ENCODE assay signal across 8 cellular contexts in genomic region chr12:75488553-75488952, GRCh38. TPM values are rescaled to one million over a fixed set of nuclear protein-coding genes. Genes with fewer than 3 reads are reported as not detected.
DNase-seq lines count a peak whose midpoint lies in the region; ATAC-seq and TF ChIP-seq lines count a peak whose summit lies in the region.

No MANE protein-coding gene starts in this region.

- intact Hi-C loops in dorsolateral prefrontal cortex (cut with DNase I) (loop anchor here (10.0 kb wide), 3 partner anchors 94 to 794 kb away; partner anchors contain the start of genes CAPS2 (in 1 of the 2), GLIPR1L1 (in 1 of the 2) and GLIPR1L2 (in 1 of the 2)), prostate gland (cut with DNase I) (no loop called here)

- no peaks in the 10 kb centered on the region for H3K4me1 Mint-ChIP-seq in neural crest cell

- ATAC-seq in GM19395 (IDR thresholded peaks at IDR 0.05; ENCODE audit: unreplicated experiment) = peak; percentile 54

- H3K4me1 ChIP-seq in MM.1S (ENCODE audit: low read length) (no peaks in the 10 kb centered on the region), prostate gland (replicated peaks) (no peaks in the 10 kb centered on the region)

- no peak for TF ChIP-seq POLR2A in prostate gland (IDR thresholded peaks at IDR 0.05)

- H3K36me3 ChIP-seq in BJ (ENCODE audit: control insufficient read depth, insufficient read depth, low read length) (peaks cover 1% of the 10 kb centered on the region; the same call in 1 of the 2 replicates), MM.1S (replicated peaks; ENCODE audit: insufficient read depth, low read length) (no peaks in the 10 kb centered on the region), prostate gland (no peaks in the 10 kb centered on the region)

- POLR2A ChIA-PET in BJ (lab: Charles Lee) = no interaction called here

- no peaks in the 10 kb centered on the region for H3K79me2 ChIP-seq in MM.1S (ENCODE audit: low read length)

- H3K9me3 ChIP-seq in MM.1S (replicated peaks; ENCODE audit: insufficient read depth, low read length) (no peaks in the 10 kb centered on the region), prostate gland (no peaks in the 10 kb centered on the region)

- no peak overlapping the region for H3K4me3 Mint-ChIP-seq in neural crest cell

- TF ChIP-seq CTCF in BJ (IDR thresholded peaks at IDR 0.05; ENCODE audit: insufficient read depth, low read depth, low read length) (peak; percentile 50), MM.1S (IDR thresholded peaks at IDR 0.05; ENCODE audit: low read length) (peak; percentile 41), dorsolateral prefrontal cortex (IDR thresholded peaks at IDR 0.05 in 54 of 56, conservative IDR thresholded peaks at IDR 0.05 in 2 of 56; ENCODE audit: low read depth in 1 of 56, partially characterized antibody in 56 of 56) (peak in 44 of 56 donors; percentile 13 to 50 (median 35)), neural crest cell (conservative IDR thresholded peaks at IDR 0.05) (peak; percentile 48), prostate gland (IDR thresholded peaks at IDR 0.05) (no peak)

- DNase-seq in BJ (ENCODE audit: low read depth) (no peak), MM.1S (peak; percentile 36), dorsolateral prefrontal cortex (no peak), neural crest cell (ENCODE audit: low read depth, low spot score) (no peak), prostate gland (ENCODE audit: low spot score) (no peak), COLO668 (lab: John Stamatoyannopoulos, UW; ENCODE audit: unreplicated experiment) (no peak)
- no peak for DNase-seq in activated effector memory CD4-positive, alpha-beta T cell treated with Interleukin-2 at 50 U/mL for 16 hours

- H3K27me3 Mint-ChIP-seq in neural crest cell (ENCODE audit: low read depth) = no peaks in the 10 kb centered on the region

- H3K4me2 ChIP-seq in MM.1S (ENCODE audit: low read depth, low read length) = no peak overlapping the region

- H3K27me3 ChIP-seq in BJ (ENCODE audit: control insufficient read depth, insufficient read depth, low read length) (no peaks in the 10 kb centered on the region), MM.1S (replicated peaks; ENCODE audit: insufficient read depth, low read length) (no peaks in the 10 kb centered on the region), dorsolateral prefrontal cortex (no peaks in the 10 kb centered on the region), prostate gland (replicated peaks; ENCODE audit: insufficient read depth) (no peaks in the 10 kb centered on the region)

- no peaks in the 10 kb centered on the region; the same call in 1 of the 2 replicates for H3F3A ChIP-seq in MM.1S (ENCODE audit: insufficient read depth, low read length)

- no peaks in the 10 kb centered on the region for H3K9me3 Mint-ChIP-seq in neural crest cell

- H3K4me3 ChIP-seq in BJ (ENCODE audit: low read depth, low read length) (no peak overlapping the region), MM.1S (ENCODE audit: low read length) (no peak overlapping the region), dorsolateral prefrontal cortex (no peak overlapping the region), prostate gland (no peak overlapping the region)

- H4K20me1 ChIP-seq in MM.1S (ENCODE audit: insufficient read depth, low read length) = no peaks in the 10 kb centered on the region

- no peaks in the 10 kb centered on the region for H3K36me3 Mint-ChIP-seq in neural crest cell (ENCODE audit: low read depth)

- no peak overlapping the region for H2AFZ ChIP-seq in MM.1S (ENCODE audit: low read length)

- no peak overlapping the region for H3K27ac ChIP-seq in MM.1S (ENCODE audit: low read length)
- no peak overlapping the region for H3K27ac ChIP-seq in dorsolateral prefrontal cortex
- H3K27ac ChIP-seq in prostate gland = no peak overlapping the region

- H3K9ac ChIP-seq in MM.1S (ENCODE audit: low read length) = no peak overlapping the region

- H3K27ac Mint-ChIP-seq in neural crest cell (ENCODE audit: unreplicated experiment) = no peak overlapping the region

- no peaks in the 10 kb centered on the region for H3K9me2 ChIP-seq in MM.1S (replicated peaks; ENCODE audit: insufficient read depth, low read length)

- CTCF ChIA-PET in BJ (lab: Yijun Ruan, JAX) = interaction anchor here (0.6 to 0.8 kb wide), 2 partner anchors 52 to 155 kb away, joined by 3 read pairs; no protein-coding TSS in a partner anchor

RNA-seq across cellular contexts. Expression of gene GLIPR1, which starts 8.0 kb away (rescaled TPM):
- 175 and 214 TPM in 2 replicates for polyA plus RNA-seq in BJ (2011; rRNA removed)
- polyA minus RNA-seq in BJ (2011; rRNA and poly(A)+ RNA removed) = 60.5 and 88.3 TPM in 2 replicates
- total RNA-seq in dorsolateral prefrontal cortex (10 to 100 TPM in 113 of 120 experiments, 1 to 10 TPM in 7; 7.5 to 35.7 (median 20.7) TPM), neural crest cell (0.36 and 0.84 TPM in 2 replicates), prostate gland (1 to 10 TPM; 2.7 to 10.0 TPM)

RNA-seq across cellular contexts. Expression of gene KRR1, which starts 22.9 kb away (rescaled TPM):
- 10.4 and 27.4 TPM in 2 replicates for polyA plus RNA-seq in BJ (2011; rRNA removed)
- 7.0 and 8.7 TPM in 2 replicates for polyA minus RNA-seq in BJ (2011; rRNA and poly(A)+ RNA removed)
- total RNA-seq in dorsolateral prefrontal cortex (10 to 100 TPM; 35.1 to 68.2 (median 51.2) TPM), neural crest cell (52.9 and 59.4 TPM in 2 replicates), prostate gland (10 to 100 TPM; 21.6 to 34.7 TPM)

Comparison
In these comparisons a context has a peak if more than half of its experiments do, and no peak if none do; other contexts are left out.
1. CTCF ChIP-seq: peak in BJ (single experiment), MM.1S (single experiment), dorsolateral prefrontal cortex (44 of 56) and neural crest cell (single experiment); none in prostate gland (0 of 4).